In the genomic region with DNA sequence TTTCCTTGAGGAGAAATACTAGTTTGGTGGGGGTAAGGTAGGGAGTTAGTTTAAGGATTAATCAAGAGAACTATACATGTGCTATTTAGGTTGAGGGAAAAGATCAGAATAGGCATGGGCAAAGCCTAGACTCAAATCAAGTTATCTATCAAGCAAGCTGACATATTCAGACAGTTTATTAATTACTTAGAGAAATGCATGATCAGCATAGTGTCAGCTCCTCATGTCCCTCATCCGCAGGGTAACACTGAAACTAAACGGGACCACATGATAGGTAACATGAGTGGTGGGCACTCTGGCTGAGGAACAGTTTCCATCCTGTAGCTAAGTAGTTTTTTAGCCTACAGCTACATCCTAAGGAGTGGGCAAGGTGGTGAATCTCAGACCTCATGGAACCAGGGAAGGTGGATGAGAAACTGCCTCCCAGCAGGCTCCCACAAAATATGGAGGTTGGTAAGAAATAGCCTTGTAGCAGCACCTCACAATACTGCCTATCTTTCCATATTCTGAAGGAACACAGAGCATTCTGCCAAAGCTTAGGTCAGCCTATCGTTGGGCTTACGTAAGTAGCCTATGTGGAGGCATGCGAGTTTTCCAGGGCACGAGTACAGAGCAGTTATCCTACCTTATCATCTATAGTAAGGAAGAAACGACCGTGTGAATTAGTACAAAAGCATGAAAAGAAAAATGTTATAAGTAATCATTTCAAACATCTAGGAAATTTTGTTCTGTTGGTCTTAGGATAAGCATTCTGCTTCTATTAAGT, we compare ENCODE assay signal across 26 cellular contexts.
"Had no signal": no experiment of that assay in that cellular context is flagged by ENCODE, and none has a peak within 500 bp of the region (broad histone marks: within the 10 kb centered on the region; RNA-seq: fewer than 3 reads in every experiment).

No MANE protein-coding gene starts in this region.

- H3K9me3 Mint-ChIP-seq: activated B cell treated with CpG ODN at 0.5 μM for 24 hours; activated CD4-positive, alpha-beta memory T cell treated with anti-CD3 and anti-CD28 coated beads for 36 hours; activated CD4-positive, alpha-beta T cell treated with anti-CD3 and anti-CD28 coated beads, Interleukin-2, amount 10 ng/mL, durations not matched to agents 7 days and 5 days; activated naive CD8-positive, alpha-beta T cell treated with anti-CD3 and anti-CD28 coated beads for 36 hours; activated T-cell treated with anti-CD3 and anti-CD28 coated beads, Interleukin-2, amount 50 U/mL, for 4 hours; T-cell had no signal

- DNase-seq: activated B cell treated with CpG ODN at 0.5 μM for 24 hours; activated CD4-positive, alpha-beta memory T cell treated with anti-CD3 and anti-CD28 coated beads for 36 hours; activated CD4-positive, alpha-beta T cell treated with anti-CD3 and anti-CD28 coated beads for 1 hour; activated CD4-positive, alpha-beta T cell treated with anti-CD3 and anti-CD28 coated beads, Interleukin-2, amount 10 ng/mL, durations not matched to agents 7 days and 5 days; activated CD8-positive, alpha-beta memory T cell treated with anti-CD3 and anti-CD28 coated beads for 24 hours; activated effector memory CD4-positive, alpha-beta T cell treated with anti-CD3 and anti-CD28 coated beads, Interleukin-2, amount 50 U/mL, for 16 hours; activated naive CD4-positive, alpha-beta T cell treated with Interleukin-2 at 50 U/mL for 16 hours; activated naive CD8-positive, alpha-beta T cell treated with anti-CD3 and anti-CD28 coated beads for 36 hours; activated T-cell treated with anti-CD3 and anti-CD28 coated beads, Interleukin-2, amount 50 U/mL, for 4 hours; anterior cingulate cortex; Karpas-422; MM.1S; NCI-H1105; NCI-H1436; NCI-H1694 treated with DMSO at 0.1 percent for 48 hours; NCI-H2029 treated with DMSO at 0.1 percent for 48 hours; NCI-H345; NCI-H510A treated with DMSO at 0.1 percent for 48 hours; NCI-H69; NK-92 treated with Interleukin-12 subunit alpha and Interleukin-12 subunit beta, amount 100 ng/mL, for 24 hours; Peyer's patch; SHP77 treated with DMSO at 0.1 percent for 48 hours; T-cell; T-helper 2 cell; T1000 had no signal

- H3K27me3 Mint-ChIP-seq: activated B cell treated with CpG ODN at 0.5 μM for 24 hours; activated CD4-positive, alpha-beta memory T cell treated with anti-CD3 and anti-CD28 coated beads for 36 hours; activated CD4-positive, alpha-beta T cell treated with anti-CD3 and anti-CD28 coated beads, Interleukin-2, amount 10 ng/mL, durations not matched to agents 7 days and 5 days; activated naive CD8-positive, alpha-beta T cell treated with anti-CD3 and anti-CD28 coated beads for 36 hours; T-cell had no signal

- H3K9me3 ChIP-seq: Peyer's patch had no signal

- H3K27me3 ChIP-seq: Peyer's patch had no signal

- H3K27ac Mint-ChIP-seq: activated B cell treated with CpG ODN at 0.5 μM for 24 hours; activated CD4-positive, alpha-beta memory T cell treated with anti-CD3 and anti-CD28 coated beads for 36 hours; activated CD4-positive, alpha-beta T cell treated with anti-CD3 and anti-CD28 coated beads, Interleukin-2, amount 10 ng/mL, durations not matched to agents 7 days and 5 days; activated naive CD8-positive, alpha-beta T cell treated with anti-CD3 and anti-CD28 coated beads for 36 hours; T-cell had no signal

- H3K4me3 Mint-ChIP-seq: activated B cell treated with CpG ODN at 0.5 μM for 24 hours; activated CD4-positive, alpha-beta memory T cell treated with anti-CD3 and anti-CD28 coated beads for 36 hours; activated CD4-positive, alpha-beta T cell treated with anti-CD3 and anti-CD28 coated beads, Interleukin-2, amount 10 ng/mL, durations not matched to agents 7 days and 5 days; activated naive CD8-positive, alpha-beta T cell treated with anti-CD3 and anti-CD28 coated beads for 36 hours; activated T-cell treated with anti-CD3 and anti-CD28 coated beads, Interleukin-2, amount 50 U/mL, for 4 hours; T-cell had no signal

- H3K27ac ChIP-seq: Peyer's patch, RWPE1 had no signal

- H3K36me3 ChIP-seq: Peyer's patch had no signal

- H3K4me1 Mint-ChIP-seq: activated B cell treated with CpG ODN at 0.5 μM for 24 hours had no signal

- H3K36me3 Mint-ChIP-seq: activated CD4-positive, alpha-beta memory T cell treated with anti-CD3 and anti-CD28 coated beads for 36 hours; activated naive CD8-positive, alpha-beta T cell treated with anti-CD3 and anti-CD28 coated beads for 36 hours had no signal

- ATAC-seq: activated T-cell treated with anti-CD3 and anti-CD28 coated beads, Interleukin-2, amount 50 U/mL, for 4 hours; T-cell had no signal

- H3K4me3 ChIP-seq: Peyer's patch had no signal
